8 cellular contexts compared by ENCODE assay signal in genomic region chr20:31712564-31713311, GRCh38. TPM values are rescaled to one million over a fixed set of nuclear protein-coding genes. Genes with fewer than 3 reads are reported as not detected.
DNase-seq lines count a peak whose midpoint lies in the region; ATAC-seq and TF ChIP-seq lines count a peak whose summit lies in the region.

No MANE protein-coding gene starts in this region.

- H3K27me3 Mint-ChIP-seq in stimulated activated naive CD8-positive, alpha-beta T cell treated with anti-CD3 and anti-CD28 coated beads, Interleukin-15, Interleukin-2, amounts not matched to agents 100 ng/mL and 50 ng/mL, for 24 hours: no peaks in the 10 kb centered on the region
- no peaks in the 10 kb centered on the region for H3K27me3 Mint-ChIP-seq in activated naive CD8-positive, alpha-beta T cell treated with anti-CD3 and anti-CD28 coated beads for 36 hours

- no peak for DNase-seq in stimulated activated naive CD8-positive, alpha-beta T cell treated with anti-CD3 and anti-CD28 coated beads, Interleukin-15, Interleukin-2, amounts not matched to agents 100 U/mL and 50 U/mL, for 24 hours
- DNase-seq in activated naive CD8-positive, alpha-beta T cell treated with anti-CD3 and anti-CD28 coated beads for 36 hours: no peak
- peak; percentile 54 to 95 (median 84) for DNase-seq in head of caudate nucleus
- DNase-seq in omental fat pad (ENCODE audit: low spot score): peak; percentile 40

- peak overlapping the region; percentile 96 for H3K4me3 Mint-ChIP-seq in stimulated activated naive CD8-positive, alpha-beta T cell treated with anti-CD3 and anti-CD28 coated beads, Interleukin-15, Interleukin-2, amounts not matched to agents 100 ng/mL and 50 ng/mL, for 24 hours
- H3K4me3 Mint-ChIP-seq in activated naive CD8-positive, alpha-beta T cell treated with anti-CD3 and anti-CD28 coated beads for 36 hours: peak overlapping the region; percentile 47

- intact Hi-C loops in head of caudate nucleus (cut with DNase I): no loop called here

- no peaks in the 10 kb centered on the region for H3K9me3 Mint-ChIP-seq in stimulated activated naive CD8-positive, alpha-beta T cell treated with anti-CD3 and anti-CD28 coated beads, Interleukin-15, Interleukin-2, amounts not matched to agents 100 ng/mL and 50 ng/mL, for 24 hours
- no peaks in the 10 kb centered on the region for H3K9me3 Mint-ChIP-seq in activated naive CD8-positive, alpha-beta T cell treated with anti-CD3 and anti-CD28 coated beads for 36 hours

- H3K36me3 Mint-ChIP-seq in stimulated activated naive CD8-positive, alpha-beta T cell treated with anti-CD3 and anti-CD28 coated beads, Interleukin-15, Interleukin-2, amounts not matched to agents 100 ng/mL and 50 ng/mL, for 24 hours (ENCODE audit: low read depth): peaks cover 94% of the 10 kb centered on the region
- H3K36me3 Mint-ChIP-seq in activated naive CD8-positive, alpha-beta T cell treated with anti-CD3 and anti-CD28 coated beads for 36 hours: peaks cover 91% of the 10 kb centered on the region

- no peak for ATAC-seq in stimulated activated naive CD8-positive, alpha-beta T cell treated with anti-CD3 and anti-CD28 coated beads, Interleukin-15, Interleukin-2, amounts not matched to agents 100 U/mL and 50 U/mL, for 24 hours
- ATAC-seq in omental fat pad (ENCODE audit: low FRiP score) (peak; percentile 80), GM21825 (IDR thresholded peaks at IDR 0.05; ENCODE audit: unreplicated experiment) (no peak), HG03139 (IDR thresholded peaks at IDR 0.05; ENCODE audit: unreplicated experiment) (no peak), HG02973 (IDR thresholded peaks at IDR 0.05; ENCODE audit: unreplicated experiment) (no peak)

- peaks cover 95% of the 10 kb centered on the region for H3K4me1 Mint-ChIP-seq in stimulated activated naive CD8-positive, alpha-beta T cell treated with anti-CD3 and anti-CD28 coated beads, Interleukin-15, Interleukin-2, amounts not matched to agents 100 ng/mL and 50 ng/mL, for 24 hours (ENCODE audit: low read depth)
- H3K4me1 Mint-ChIP-seq in activated naive CD8-positive, alpha-beta T cell treated with anti-CD3 and anti-CD28 coated beads for 36 hours: peaks cover 87% of the 10 kb centered on the region

- no peak for TF ChIP-seq CTCF in omental fat pad (IDR thresholded peaks at IDR 0.05)

- H3K27ac Mint-ChIP-seq in stimulated activated naive CD8-positive, alpha-beta T cell treated with anti-CD3 and anti-CD28 coated beads, Interleukin-15, Interleukin-2, amounts not matched to agents 100 ng/mL and 50 ng/mL, for 24 hours: peak overlapping the region; percentile 94
- H3K27ac Mint-ChIP-seq in activated naive CD8-positive, alpha-beta T cell treated with anti-CD3 and anti-CD28 coated beads for 36 hours: peak overlapping the region; percentile 83

RNA-seq across cellular contexts. Expression of gene BCL2L1, which starts 9.9 kb away (rescaled TPM):
- total RNA-seq in activated naive CD8-positive, alpha-beta T cell treated with anti-CD3 and anti-CD28 coated beads for 36 hours: 100 to 1,000 TPM; 196 to 206 TPM
- 100 to 1,000 TPM in 2 of 4 donors, 10 to 100 TPM in 2; 65.0 to 140 (median 112) TPM for total RNA-seq in omental fat pad

RNA-seq across cellular contexts. Expression of gene TPX2, which starts 26.4 kb away (rescaled TPM):
- 100 to 1,000 TPM; 111 TPM for total RNA-seq in activated naive CD8-positive, alpha-beta T cell treated with anti-CD3 and anti-CD28 coated beads for 36 hours
- 1 to 10 TPM in 2 of 4 donors, under 1 TPM in 2; 0.82 to 4.8 (median 0.97) TPM for total RNA-seq in omental fat pad

Comparison
In these comparisons a context has a peak if more than half of its experiments do, and no peak if none do; other contexts are left out.
1. DNase-seq: peak in head of caudate nucleus (42 of 42) and omental fat pad (single experiment); none in stimulated activated naive CD8-positive, alpha-beta T cell treated with anti-CD3 and anti-CD28 coated beads, Interleukin-15, Interleukin-2, amounts not matched to agents 100 U/mL and 50 U/mL, for 24 hours (single experiment) and activated naive CD8-positive, alpha-beta T cell treated with anti-CD3 and anti-CD28 coated beads for 36 hours (single experiment).
2. RNA of gene TPX2, which starts 26.4 kb away (total RNA-seq): 111 TPM in activated naive CD8-positive, alpha-beta T cell treated with anti-CD3 and anti-CD28 coated beads for 36 hours; 0.82 to 4.8 TPM in omental fat pad; every median in the first group is over 10 times any median in the second.